1 cellular context compared by ENCODE assay signal in the genomic region with DNA sequence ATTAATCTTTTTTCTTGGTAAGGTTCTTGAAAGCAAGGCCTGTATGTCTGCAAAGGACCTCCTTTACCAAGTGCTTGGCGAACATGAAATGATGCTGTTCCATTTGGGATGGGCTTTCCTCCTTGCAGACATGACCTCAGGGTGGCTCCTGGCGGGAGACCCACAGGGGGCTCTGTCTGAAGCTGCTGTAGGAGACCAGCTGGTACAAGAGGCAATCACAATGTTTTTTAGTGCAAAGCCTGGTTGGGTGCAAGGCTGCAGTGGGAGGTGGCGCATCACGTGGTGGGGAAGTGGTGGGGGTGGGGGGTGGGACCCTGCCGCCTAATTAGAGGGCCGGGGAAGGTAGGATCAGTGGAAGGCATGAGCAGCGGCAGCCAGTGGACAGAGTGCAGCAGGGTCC.
TF ChIP-seq lines count a peak whose summit lies in the region.

No MANE protein-coding gene starts in this region.

TF ChIP-seq in HEK293T, 16 proteins besides CTCF, POLR2A, EP300 and RAD21 (continued from another document):
- TF ChIP-seq, protein P1, sequence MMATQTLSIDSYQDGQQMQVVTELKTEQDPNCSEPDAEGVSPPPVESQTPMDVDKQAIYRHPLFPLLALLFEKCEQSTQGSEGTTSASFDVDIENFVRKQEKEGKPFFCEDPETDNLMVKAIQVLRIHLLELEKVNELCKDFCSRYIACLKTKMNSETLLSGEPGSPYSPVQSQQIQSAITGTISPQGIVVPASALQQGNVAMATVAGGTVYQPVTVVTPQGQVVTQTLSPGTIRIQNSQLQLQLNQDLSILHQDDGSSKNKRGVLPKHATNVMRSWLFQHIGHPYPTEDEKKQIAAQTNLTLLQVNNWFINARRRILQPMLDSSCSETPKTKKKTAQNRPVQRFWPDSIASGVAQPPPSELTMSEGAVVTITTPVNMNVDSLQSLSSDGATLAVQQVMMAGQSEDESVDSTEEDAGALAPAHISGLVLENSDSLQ (IDR thresholded peaks at IDR 0.05), result no peak
- no peak for TF ChIP-seq ARNT (IDR thresholded peaks at IDR 0.05)
TF ChIP-seq in HEK293T: peak in this region for 0.
